ENCODE assay signal across 13 cellular contexts in genomic region chr2:163800889-163801498, GRCh38.
DNase-seq lines count a peak whose midpoint lies in the region; ATAC-seq and TF ChIP-seq lines count a peak whose summit lies in the region.
"Had no signal": no experiment of that assay in that cellular context is flagged by ENCODE, and none has a peak within 500 bp of the region (broad histone marks: within the 10 kb centered on the region; RNA-seq: fewer than 3 reads in every experiment).

No MANE protein-coding gene starts in this region.

- intact Hi-C loops in thyroid gland (cut with DNase I): no loop called here

- no peak overlapping the region for H3K27ac ChIP-seq in foreskin keratinocyte
- no peak overlapping the region for H3K27ac ChIP-seq in thyroid gland
- H3K27ac ChIP-seq: PC-9 had no signal

- TF ChIP-seq POLR2A in thyroid gland (IDR thresholded peaks at IDR 0.05): no peak

- ATAC-seq in foreskin keratinocyte (peak; percentile 75), HG03108 (IDR thresholded peaks at IDR 0.05; ENCODE audit: unreplicated experiment) (no peak), GM21360 (IDR thresholded peaks at IDR 0.05; ENCODE audit: unreplicated experiment) (no peak)
- ATAC-seq: HCT116, K562 had no signal

- H3K4me3 ChIP-seq in retinal pigment epithelial cell (ENCODE audit: low read length): no peak overlapping the region
- H3K4me3 ChIP-seq in thyroid gland (replicated peaks in 1 of 3): no peak overlapping the region
- H3K4me3 ChIP-seq: K562, PC-9 had no signal

- H3K36me3 ChIP-seq in thyroid gland: no peaks in the 10 kb centered on the region

- no peaks in the 10 kb centered on the region for H3K9me3 ChIP-seq in thyroid gland

- H3K4me1 ChIP-seq in foreskin keratinocyte (no peaks in the 10 kb centered on the region), thyroid gland (no peaks in the 10 kb centered on the region)

- TF ChIP-seq CTCF in foreskin keratinocyte (conservative IDR thresholded peaks at IDR 0.05): no peak
- TF ChIP-seq CTCF in retinal pigment epithelial cell (conservative IDR thresholded peaks at IDR 0.05; ENCODE audit: low read depth, low read length): no peak
- no peak for TF ChIP-seq CTCF in thyroid gland (IDR thresholded peaks at IDR 0.05)

- 63 to 71% methylated on average over 4 of the region's 4 CpGs for WGBS in thyroid gland, 2 donors

- no peaks in the 10 kb centered on the region for H3K27me3 ChIP-seq in foreskin keratinocyte
- no peaks in the 10 kb centered on the region for H3K27me3 ChIP-seq in thyroid gland

- DNase-seq in H4 (ENCODE audit: low spot score) (peak; percentile 51), OCI-M1 (lab: John Stamatoyannopoulos, UW) (peak; percentile 22), foreskin keratinocyte (peak in 1 of 2 donors; percentile 59), retinal pigment epithelial cell (ENCODE audit: low read depth) (peak; percentile 74), occipital lobe (lab: John Stamatoyannopoulos, UW) (no peak), thyroid gland (no peak)
- DNase-seq: activated CD8-positive, alpha-beta memory T cell treated with anti-CD3 and anti-CD28 coated beads for 24 hours; central memory CD4-positive, alpha-beta T cell; PC-9 had no signal

Comparison
In these comparisons a context has a peak if more than half of its experiments do, and no peak if none do; other contexts are left out.
1. DNase-seq: peak in H4 (single experiment), OCI-M1 (single experiment) and retinal pigment epithelial cell (single experiment); none in occipital lobe (single experiment) and thyroid gland (0 of 2).